16 cellular contexts compared by ENCODE assay signal in the genomic region with DNA sequence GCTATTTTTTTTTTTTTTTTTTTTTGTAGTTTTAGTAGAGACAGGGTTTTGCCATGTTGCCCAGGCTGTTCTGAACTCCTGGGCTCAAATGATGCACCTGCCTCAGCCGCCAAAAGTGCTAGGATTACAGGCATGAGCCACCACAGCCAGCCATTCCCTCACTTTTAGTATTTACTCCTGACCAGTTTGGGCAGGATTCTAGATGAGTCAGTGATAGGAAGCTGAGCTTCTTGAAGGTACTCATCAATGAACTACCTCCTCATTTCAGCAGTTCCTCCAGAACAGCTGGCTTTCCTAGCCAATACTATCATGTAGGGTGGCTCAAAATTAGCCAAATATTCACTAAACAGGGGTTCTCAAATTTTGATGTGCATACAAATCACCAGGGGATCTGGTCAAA.
"Had no signal": no experiment of that assay in that cellular context is flagged by ENCODE, and none has a peak within 500 bp of the region (broad histone marks: within the 10 kb centered on the region; RNA-seq: fewer than 3 reads in every experiment).

No MANE protein-coding gene starts in this region.

- H3K27me3 ChIP-seq: brain microvascular endothelial cell, hepatocyte, pancreas had no signal

- H3K4me3 Mint-ChIP-seq: naive thymus-derived CD8-positive, alpha-beta T cell; stimulated activated effector memory CD8-positive, alpha-beta T cell treated with anti-CD3 and anti-CD28 coated beads, Interleukin-12 subunit alpha, Interleukin-12 subunit beta, amount 100 ng/mL, for 72 hours had no signal

- H3K27ac ChIP-seq: brain microvascular endothelial cell, hepatocyte, pancreas, thoracic aorta, upper lobe of right lung had no signal

- H3K4me1 ChIP-seq: pancreas, upper lobe of right lung had no signal

- H3K9me3 Mint-ChIP-seq: naive thymus-derived CD8-positive, alpha-beta T cell; stimulated activated effector memory CD8-positive, alpha-beta T cell treated with anti-CD3 and anti-CD28 coated beads, Interleukin-12 subunit alpha, Interleukin-12 subunit beta, amount 100 ng/mL, for 72 hours had no signal

- DNase-seq: activated CD4-positive, alpha-beta T cell treated with anti-CD3 and anti-CD28 coated beads, Interleukin-2, amount 50 U/mL, for 1 hour; activated CD4-positive, CD25-positive, alpha-beta regulatory T cell; activated naive CD4-positive, alpha-beta T cell treated with Interleukin-2 at 50 U/mL for 16 hours; activated T-cell treated with anti-CD3 and anti-CD28 coated beads for 4 hours; anterior cingulate cortex; brain microvascular endothelial cell; cerebellar nuclear complex; effector CD8-positive, alpha-beta T cell; left ventricle myocardium superior; mesenchymal stem cell; naive thymus-derived CD8-positive, alpha-beta T cell; pancreas; upper lobe of right lung had no signal

- H3K36me3 Mint-ChIP-seq: naive thymus-derived CD8-positive, alpha-beta T cell; stimulated activated effector memory CD8-positive, alpha-beta T cell treated with anti-CD3 and anti-CD28 coated beads, Interleukin-12 subunit alpha, Interleukin-12 subunit beta, amount 100 ng/mL, for 72 hours had no signal

- H3K27ac Mint-ChIP-seq: naive thymus-derived CD8-positive, alpha-beta T cell; stimulated activated effector memory CD8-positive, alpha-beta T cell treated with anti-CD3 and anti-CD28 coated beads, Interleukin-12 subunit alpha, Interleukin-12 subunit beta, amount 100 ng/mL, for 72 hours had no signal

- H3K9me3 ChIP-seq: pancreas, thoracic aorta, upper lobe of right lung had no signal

- H3K36me3 ChIP-seq: brain microvascular endothelial cell, pancreas, thoracic aorta, upper lobe of right lung had no signal

- H3K4me3 ChIP-seq: hepatocyte, pancreas, thoracic aorta, upper lobe of right lung had no signal
